Comparison of ENCODE assay signal across 18 cellular contexts in genomic region chr15:48427479-48427878, GRCh38.
DNase-seq lines count a peak whose midpoint lies in the region; FAIRE-seq and TF ChIP-seq lines count a peak whose summit lies in the region.
"Had no signal": no experiment of that assay in that cellular context is flagged by ENCODE, and none has a peak within 500 bp of the region (broad histone marks: within the 10 kb centered on the region; RNA-seq: fewer than 3 reads in every experiment).

No MANE protein-coding gene starts in this region.

- H3K36me3 ChIP-seq in A673 (ENCODE audit: insufficient read depth, low read length, poor library complexity, severe bottlenecking) (no peaks in the 10 kb centered on the region), SJSA1 (peaks cover 93% of the 10 kb centered on the region), fibroblast of lung (ENCODE audit: control insufficient read depth, insufficient read depth, low read length) (peaks cover 16% of the 10 kb centered on the region), osteoblast (ENCODE audit: insufficient read depth, low read length) (peaks cover 96% of the 10 kb centered on the region)

- H3K4me3 ChIP-seq in A673 (ENCODE audit: low read depth, low read length, poor library complexity, severe bottlenecking): no peak overlapping the region
- no peak overlapping the region for H3K4me3 ChIP-seq in SJSA1
- H3K4me3 ChIP-seq in fibroblast of lung (replicated peaks in 1 of 4; ENCODE audit: control extremely low read depth in 1 of 4, insufficient read depth in 1 of 4, low read depth in 3 of 4, low read length in 4 of 4): no peak overlapping the region
- H3K4me3 ChIP-seq in osteoblast (ENCODE audit: insufficient read depth, low read length): no peak overlapping the region
- H3K4me3 ChIP-seq: PC-9 had no signal

- H3K27ac ChIP-seq in A673 (ENCODE audit: low read depth, low read length, poor library complexity, severe bottlenecking) (peak overlapping the region; percentile 2), SJSA1 (peak overlapping the region; percentile 76), fibroblast of lung (ENCODE audit: insufficient read depth, low read length) (peak overlapping the region; percentile 76), osteoblast (ENCODE audit: low read depth, low read length) (peak overlapping the region; percentile 69)
- H3K27ac ChIP-seq: PC-9 had no signal

- TF ChIP-seq CTCF in A673 (conservative IDR thresholded peaks at IDR 0.05; ENCODE audit: low read depth, low read length): no peak
- no peak for TF ChIP-seq CTCF in fibroblast of lung (conservative IDR thresholded peaks at IDR 0.05 in 1 of 2, IDR thresholded peaks at IDR 0.05 in 1 of 2; ENCODE audit: low read depth in 1 of 2, low read length in 2 of 2)
- TF ChIP-seq CTCF in osteoblast (IDR thresholded peaks at IDR 0.05; ENCODE audit: extremely low read depth, low read depth, low read length): no peak

- FAIRE-seq in GM19239 (lab: Jason Lieb, UNC): no peak
- FAIRE-seq: A204.1, H1, HepG2 had no signal

- H3K9ac ChIP-seq in fibroblast of lung (ENCODE audit: insufficient read depth, low read length): no peak overlapping the region

- H3K4me2 ChIP-seq in fibroblast of lung (ENCODE audit: extremely low read depth, insufficient read depth, low read length) (peak overlapping the region; percentile 46), osteoblast (ENCODE audit: insufficient read depth, low read length) (peak overlapping the region; percentile 17)
- H3K4me2 ChIP-seq: PC-9 had no signal

- CTCF ChIA-PET in A673 (lab: Charles Lee): no interaction called here

- intact Hi-C loops in A673 (cut with micrococcal nuclease; ENCODE audit: unreplicated experiment): no loop called here

- peaks cover 13% of the 10 kb centered on the region for H3K4me1 ChIP-seq in A673 (ENCODE audit: insufficient read depth, low read length, poor library complexity, severe bottlenecking)
- peaks cover 38% of the 10 kb centered on the region for H3K4me1 ChIP-seq in SJSA1 (replicated peaks)
- peaks cover 14% of the 10 kb centered on the region for H3K4me1 ChIP-seq in fibroblast of lung (ENCODE audit: control insufficient read depth, extremely low read depth, insufficient read depth, low read length)
- peaks cover 28% of the 10 kb centered on the region for H3K4me1 ChIP-seq in osteoblast (ENCODE audit: insufficient read depth, low read length)
- H3K4me1 ChIP-seq: Caco-2 had no signal

- H3K27me3 ChIP-seq in A673 (replicated peaks; ENCODE audit: insufficient read depth, low read depth, low read length, poor library complexity) (no peaks in the 10 kb centered on the region), SJSA1 (replicated peaks) (no peaks in the 10 kb centered on the region), fibroblast of lung (ENCODE audit: control insufficient read depth, insufficient read depth, low read length) (no peaks in the 10 kb centered on the region), osteoblast (ENCODE audit: insufficient read depth, low read length) (no peaks in the 10 kb centered on the region)

- H2AFZ ChIP-seq in fibroblast of lung (ENCODE audit: low read length): no peak overlapping the region
- no peak overlapping the region for H2AFZ ChIP-seq in osteoblast (ENCODE audit: low read length)
- H2AFZ ChIP-seq: PC-9 had no signal

- POLR2A ChIA-PET in A673 (lab: Charles Lee; ENCODE audit: low non-redundant PET): no interaction called here

- DNase-seq in A673 (ENCODE audit: low spot score): no peak
- DNase-seq in SJSA1 (ENCODE audit: low read depth in 1 of 2, low spot score in 2 of 2): no peak
- DNase-seq in fibroblast of lung (ENCODE audit: low read depth in 2 of 2): peak in 1 of 2 donors; percentile 35
- DNase-seq in osteoblast (ENCODE audit: insufficient read length, low spot score, missing footprints): no peak
- DNase-seq in activated gamma-delta T cell treated with Interleukin-2 at 50 U/mL for 16 hours: no peak
- no peak for DNase-seq in dedifferentiated amniotic fluid mesenchymal stem cell (ENCODE audit: extremely low spot score)
- DNase-seq in GM19239 (ENCODE audit: insufficient read length, low spot score): no peak
- no peak for DNase-seq in GDM1 (lab: John Stamatoyannopoulos, UW)
- DNase-seq: Caco-2, GF-D8, NCI-H1105 treated with DMSO at 0.1 percent for 48 hours, NCI-H1930, NCI-H2171, NCI-H748 treated with DMSO at 0.1 percent for 48 hours, PC-9 had no signal

- H3K9me3 ChIP-seq in A673 (ENCODE audit: low read depth, low read length, poor library complexity, severe bottlenecking) (no peaks in the 10 kb centered on the region), SJSA1 (replicated peaks) (no peaks in the 10 kb centered on the region), fibroblast of lung (ENCODE audit: control insufficient read depth, insufficient read depth, low read depth, low read length) (no peaks in the 10 kb centered on the region), osteoblast (ENCODE audit: low read depth, low read length) (no peaks in the 10 kb centered on the region)
- H3K9me3 ChIP-seq: Caco-2 had no signal

- no TSS peak for BruUV-seq in A673 (replicated peaks; lab: Mats Ljungman, UMichigan)

- H4K20me1 ChIP-seq in fibroblast of lung (ENCODE audit: control insufficient read depth, extremely low read depth, insufficient read depth, low read length) (no peaks in the 10 kb centered on the region), osteoblast (ENCODE audit: insufficient read depth, low read length) (no peaks in the 10 kb centered on the region)

- H3K79me2 ChIP-seq in fibroblast of lung (ENCODE audit: control insufficient read depth, insufficient read depth, low read length) (no peaks in the 10 kb centered on the region), osteoblast (ENCODE audit: insufficient read depth, low read length) (peaks cover 13% of the 10 kb centered on the region)

Comparison
In these comparisons a context has a peak if more than half of its experiments do, and no peak if none do; other contexts are left out.
1. H3K27ac ChIP-seq: peak in every context shown above with its lines; median percentile 76 in SJSA1; 76 in fibroblast of lung; 69 in osteoblast; 2 in A673.